16 cellular contexts compared by ENCODE assay signal in genomic region chr13:99962242-99962641, GRCh38. TPM values are rescaled to one million over a fixed set of nuclear protein-coding genes. Genes with fewer than 3 reads are reported as not detected.
"Had no signal": no experiment of that assay in that cellular context is flagged by ENCODE, and none has a peak within 500 bp of the region (broad histone marks: within the 10 kb centered on the region; RNA-seq: fewer than 3 reads in every experiment).

No MANE protein-coding gene starts in this region.

- DNase-seq: activated CD4-positive, alpha-beta memory T cell treated with anti-CD3 and anti-CD28 coated beads for 36 hours; activated CD4-positive, alpha-beta T cell treated with anti-CD3 and anti-CD28 coated beads for 1 hour; activated gamma-delta T cell; activated naive CD8-positive, alpha-beta T cell treated with anti-CD3 and anti-CD28 coated beads, Interleukin-2, amount 10 ng/mL, durations not matched to agents 7 days and 5 days; activated T-cell treated with anti-CD3 and anti-CD28 coated beads, Interleukin-2, amount 50 U/mL, for 48 hours; esophagus squamous epithelium; foreskin fibroblast; heart left ventricle; left colon; naive thymus-derived CD4-positive, alpha-beta T cell; posterior cingulate gyrus had no signal

- H3K36me3 Mint-ChIP-seq: activated CD4-positive, alpha-beta memory T cell treated with anti-CD3 and anti-CD28 coated beads for 36 hours; activated naive CD8-positive, alpha-beta T cell treated with anti-CD3 and anti-CD28 coated beads, Interleukin-2, amount 10 ng/mL, durations not matched to agents 7 days and 5 days had no signal

- H3K4me3 Mint-ChIP-seq: activated CD4-positive, alpha-beta memory T cell treated with anti-CD3 and anti-CD28 coated beads for 36 hours; activated naive CD8-positive, alpha-beta T cell treated with anti-CD3 and anti-CD28 coated beads, Interleukin-2, amount 10 ng/mL, durations not matched to agents 7 days and 5 days; naive thymus-derived CD4-positive, alpha-beta T cell had no signal

- ATAC-seq: heart left ventricle; left colon; naive thymus-derived CD4-positive, alpha-beta T cell had no signal

- H3K27ac ChIP-seq: breast epithelium, esophagus squamous epithelium, heart left ventricle, right atrium auricular region, skin epidermis had no signal

- H3K27ac Mint-ChIP-seq: activated CD4-positive, alpha-beta memory T cell treated with anti-CD3 and anti-CD28 coated beads for 36 hours; activated naive CD8-positive, alpha-beta T cell treated with anti-CD3 and anti-CD28 coated beads, Interleukin-2, amount 10 ng/mL, durations not matched to agents 7 days and 5 days; naive thymus-derived CD4-positive, alpha-beta T cell had no signal

- H3K9me3 Mint-ChIP-seq: activated CD4-positive, alpha-beta memory T cell treated with anti-CD3 and anti-CD28 coated beads for 36 hours; activated naive CD8-positive, alpha-beta T cell treated with anti-CD3 and anti-CD28 coated beads, Interleukin-2, amount 10 ng/mL, durations not matched to agents 7 days and 5 days had no signal

RNA-seq across cellular contexts. Expression of gene ZIC5, which starts 9.3 kb away (rescaled TPM):
- total RNA-seq: activated CD4-positive, alpha-beta memory T cell treated with anti-CD3 and anti-CD28 coated beads for 36 hours; activated naive CD8-positive, alpha-beta T cell treated with anti-CD3 and anti-CD28 coated beads, Interleukin-2, amount 10 ng/mL, durations not matched to agents 7 days and 5 days; breast epithelium; esophagus squamous epithelium; heart left ventricle; left colon; mononuclear cell; naive thymus-derived CD4-positive, alpha-beta T cell; right atrium auricular region; urinary bladder had no signal

RNA-seq across cellular contexts. Expression of gene ZIC2, which starts 19.3 kb away (rescaled TPM):
- total RNA-seq: activated CD4-positive, alpha-beta memory T cell treated with anti-CD3 and anti-CD28 coated beads for 36 hours; activated naive CD8-positive, alpha-beta T cell treated with anti-CD3 and anti-CD28 coated beads, Interleukin-2, amount 10 ng/mL, durations not matched to agents 7 days and 5 days; heart left ventricle; mononuclear cell had no signal
